ENCODE assay signal across 14 cellular contexts in genomic region chr3:86245360-86245759, GRCh38.
DNase-seq lines count a peak whose midpoint lies in the region; ATAC-seq and TF ChIP-seq lines count a peak whose summit lies in the region.
"Had no signal": no experiment of that assay in that cellular context is flagged by ENCODE, and none has a peak within 500 bp of the region (broad histone marks: within the 10 kb centered on the region; RNA-seq: fewer than 3 reads in every experiment).

No MANE protein-coding gene starts in this region.

- no peak for ATAC-seq in GM19324 (IDR thresholded peaks at IDR 0.05; ENCODE audit: low FRiP score, unreplicated experiment)
- ATAC-seq: foreskin keratinocyte had no signal

- no peaks in the 10 kb centered on the region for H3K9me3 ChIP-seq in WERI-Rb-1 (ENCODE audit: severe bottlenecking)
- H3K9me3 ChIP-seq: neutrophil had no signal

- TF ChIP-seq CTCF in LNCaP clone FGC (IDR thresholded peaks at IDR 0.05; ENCODE audit: control insufficient read depth, extremely low read depth, insufficient read depth), result peak; percentile 56
- peak; percentile 20; the same call in 1 of the 2 replicates for TF ChIP-seq CTCF in WERI-Rb-1 (IDR thresholded peaks at IDR 0.05; ENCODE audit: low read depth, low read length)
- TF ChIP-seq CTCF in lower leg skin (IDR thresholded peaks at IDR 0.05), result no peak
- TF ChIP-seq CTCF in GM10248 (IDR thresholded peaks at IDR 0.05; ENCODE audit: control extremely low read depth, extremely low read depth, low read depth, missing control alignments), result no peak

- no peak overlapping the region for H3K27ac ChIP-seq in WERI-Rb-1
- H3K27ac ChIP-seq: foreskin keratinocyte, neutrophil had no signal

- H3K36me3 ChIP-seq in WERI-Rb-1, result no peaks in the 10 kb centered on the region
- H3K36me3 ChIP-seq: neutrophil had no signal

- CTCF ChIA-PET in GM10248 (lab: Yijun Ruan, JAX), result no interaction called here

- H3K4me3 ChIP-seq in LNCaP clone FGC (ENCODE audit: low read depth, low read length) (no peak overlapping the region), WERI-Rb-1 (ENCODE audit: low read depth, low read length) (no peak overlapping the region), lower leg skin (ENCODE audit: low read depth, poor library complexity, severe bottlenecking) (no peak overlapping the region)

- no peaks in the 10 kb centered on the region for H3K27me3 ChIP-seq in WERI-Rb-1 (ENCODE audit: insufficient read depth, low read depth, severe bottlenecking)
- H3K27me3 ChIP-seq: foreskin keratinocyte, neutrophil had no signal

- POLR2A ChIA-PET in GM10248 (lab: Yijun Ruan, JAX), result no interaction called here

- 9 to 27% methylated on average over 1 of the region's 1 CpG for WGBS in lower leg skin, 2 donors

- DNase-seq in ACHN (peak; percentile 17), LNCaP clone FGC (ENCODE audit: low read depth) (no peak), WERI-Rb-1 (no peak), kidney glomerular epithelial cell (lab: John Stamatoyannopoulos, UW) (peak; percentile 22), lower leg skin (ENCODE audit: low spot score in 2 of 2) (no peak), GM10248 (ENCODE audit: extremely low spot score) (no peak)
- no peak for DNase-seq in stimulated activated CD4-positive, alpha-beta T cell treated with anti-CD3 and anti-CD28 coated beads, Interleukin-2, amount 100 ng/mL, for 24 hours
- DNase-seq: activated CD8-positive, alpha-beta memory T cell treated with anti-CD3 and anti-CD28 coated beads, Interleukin-2, amount 50 U/mL, for 48 hours; CD4-positive, CD25-positive, alpha-beta regulatory T cell; central memory CD4-positive, alpha-beta T cell; foreskin keratinocyte; NCI-H1105 had no signal

- intact Hi-C loops in lower leg skin (cut with DNase I; ENCODE audit: low total_unique reads), result no loop called here

- in situ Hi-C loops in ACHN (cut with HindIII; ENCODE audit: low pct_ligation_motif_present, low pct_unique_long_range_greater_than_20kb, low sequenced_read_pairs), result no loop called here

- no peak for TF ChIP-seq POLR2A in lower leg skin (IDR thresholded peaks at IDR 0.05)

Comparison
In these comparisons a context has a peak if more than half of its experiments do, and no peak if none do; other contexts are left out.
1. DNase-seq: peak in ACHN (single experiment) and kidney glomerular epithelial cell (single experiment); none in LNCaP clone FGC (single experiment), WERI-Rb-1 (single experiment), lower leg skin (0 of 2), GM10248 (single experiment) and stimulated activated CD4-positive, alpha-beta T cell treated with anti-CD3 and anti-CD28 coated beads, Interleukin-2, amount 100 ng/mL, for 24 hours (0 of 2).
2. CTCF ChIP-seq: peak in LNCaP clone FGC (single experiment) and WERI-Rb-1 (single experiment); none in lower leg skin (0 of 3) and GM10248 (single experiment).